ENCODE assay signal across 11 cellular contexts in the genomic region with DNA sequence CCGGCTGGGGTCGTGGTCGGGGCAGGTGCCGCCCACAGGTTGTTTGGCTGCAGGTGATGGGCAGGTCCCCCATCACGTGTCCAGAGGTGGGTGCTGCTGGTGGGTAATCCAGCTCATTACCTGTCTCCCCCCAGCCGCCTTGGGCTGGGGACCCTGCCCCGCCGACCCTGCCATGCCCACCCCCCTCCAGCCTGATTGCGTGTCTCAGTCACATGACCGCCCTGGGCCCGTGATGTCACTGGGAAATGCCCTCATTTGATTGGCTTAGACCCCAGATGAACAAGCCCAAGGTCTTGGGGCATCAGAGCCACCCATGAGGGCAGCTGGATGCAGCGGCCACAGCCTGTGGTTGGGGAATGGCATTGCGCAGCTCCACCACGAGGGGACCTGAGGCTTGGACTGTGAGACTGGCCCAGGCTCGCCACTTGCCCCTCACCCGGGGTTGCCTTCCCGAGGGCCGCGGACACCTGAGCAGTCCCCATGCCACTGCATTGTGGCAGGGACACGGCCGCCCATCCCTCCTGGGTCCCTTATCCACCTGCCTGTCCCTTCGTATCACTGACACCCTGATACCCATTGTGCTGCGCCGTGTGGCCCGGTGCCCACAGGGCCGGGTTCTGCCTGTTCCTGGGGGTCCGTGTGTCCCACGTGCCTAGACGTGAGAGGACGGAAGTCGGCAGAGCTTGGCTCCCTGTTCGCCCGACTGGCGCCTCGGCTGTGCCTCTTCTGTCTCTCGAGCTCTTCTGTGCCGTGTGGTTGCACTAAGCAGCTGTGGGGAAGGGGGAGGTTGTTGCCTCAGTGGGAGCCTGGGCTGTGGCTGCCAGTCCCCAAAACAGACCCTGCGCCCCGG.
DNase-seq lines count a peak whose midpoint lies in the region; ATAC-seq and TF ChIP-seq lines count a peak whose summit lies in the region.
"Had no signal": no experiment of that assay in that cellular context is flagged by ENCODE, and none has a peak within 500 bp of the region (broad histone marks: within the 10 kb centered on the region; RNA-seq: fewer than 3 reads in every experiment).

No MANE protein-coding gene starts in this region.

- H3K9me3 ChIP-seq in right atrium auricular region (no peaks in the 10 kb centered on the region), lower lobe of right lung (no peaks in the 10 kb centered on the region)
- H3K9me3 ChIP-seq: SJCRH30, uterus had no signal

- intact Hi-C loops in Right ventricle myocardium inferior (cut with DNase I) (no loop called here), lower lobe of right lung (cut with DNase I) (no loop called here)

- peak overlapping the region in 1 of 2 donors; percentile 88 for H3K27ac Mint-ChIP-seq in activated naive CD4-positive, alpha-beta T cell treated with anti-CD3 and anti-CD28 coated beads, Interleukin-2, amount 50 U/mL, for 72 hours

- H3K4me3 ChIP-seq in right atrium auricular region (peak overlapping the region in 1 of 2 donors; percentile 6), lower lobe of right lung (no peak overlapping the region)
- H3K4me3 ChIP-seq: SJCRH30, uterus had no signal

- H3K36me3 ChIP-seq in right atrium auricular region (no peaks in the 10 kb centered on the region), lower lobe of right lung (no peaks in the 10 kb centered on the region)
- H3K36me3 ChIP-seq: SJCRH30, uterus had no signal

- H3K4me1 ChIP-seq in right atrium auricular region, result peaks cover 0 to 20% of the 10 kb centered on the region in 2 donors
- H3K4me1 ChIP-seq in lower lobe of right lung, result peaks cover 23% of the 10 kb centered on the region
- H3K4me1 ChIP-seq: parathyroid adenoma, SJCRH30, uterus had no signal

- no peaks in the 10 kb centered on the region for H3K36me3 Mint-ChIP-seq in activated naive CD4-positive, alpha-beta T cell treated with anti-CD3 and anti-CD28 coated beads, Interleukin-2, amount 50 U/mL, for 72 hours

- no peak overlapping the region for H3K27ac ChIP-seq in right atrium auricular region
- peak overlapping the region; percentile 85 for H3K27ac ChIP-seq in lower lobe of right lung
- H3K27ac ChIP-seq: parathyroid adenoma, SJCRH30, uterus had no signal

- ATAC-seq in Right ventricle myocardium inferior, result no peak
- peak; percentile 52 to 62 for ATAC-seq in activated naive CD4-positive, alpha-beta T cell treated with anti-CD3 and anti-CD28 coated beads, Interleukin-2, amount 50 U/mL, for 72 hours
- ATAC-seq in lower lobe of right lung, result no peak
- no peak for ATAC-seq in GM19324 (IDR thresholded peaks at IDR 0.05; ENCODE audit: low FRiP score, unreplicated experiment)
- no peak for ATAC-seq in GM19023 (IDR thresholded peaks at IDR 0.05; ENCODE audit: unreplicated experiment)
- ATAC-seq in GM18519 (IDR thresholded peaks at IDR 0.05; ENCODE audit: low FRiP score, unreplicated experiment), result no peak

- peaks cover 0 to under 1% of the 10 kb centered on the region in 2 donors for H3K9me3 Mint-ChIP-seq in activated naive CD4-positive, alpha-beta T cell treated with anti-CD3 and anti-CD28 coated beads, Interleukin-2, amount 50 U/mL, for 72 hours

- DNase-seq in Right ventricle myocardium inferior (ENCODE audit: missing footprints), result peak; percentile 53
- no peak for DNase-seq in right atrium auricular region (ENCODE audit: low spot score)
- DNase-seq in activated naive CD4-positive, alpha-beta T cell treated with anti-CD3 and anti-CD28 coated beads, Interleukin-2, amount 50 U/mL, for 72 hours (ENCODE audit: low spot score in 2 of 2), result no peak
- peak; percentile 52 for DNase-seq in lower lobe of right lung
- DNase-seq in GM13976 (ENCODE audit: low spot score), result no peak
- DNase-seq: SJCRH30, uterus had no signal

- H3K27me3 ChIP-seq in right atrium auricular region, result no peaks in the 10 kb centered on the region
- no peaks in the 10 kb centered on the region for H3K27me3 ChIP-seq in lower lobe of right lung (ENCODE audit: low read depth)
- H3K27me3 ChIP-seq: uterus had no signal

- TF ChIP-seq CTCF in right atrium auricular region (IDR thresholded peaks at IDR 0.05) (no peak), lower lobe of right lung (IDR thresholded peaks at IDR 0.05) (no peak), GM13976 (IDR thresholded peaks at IDR 0.05; ENCODE audit: borderline replicate concordance, control extremely low read depth, extremely low read depth, insufficient read depth, missing control alignments) (no peak)

- in situ Hi-C loops in GM13976 (cut with MboI; ENCODE audit: low sequenced_read_pairs, unreplicated experiment), result no loop called here

Comparison
In these comparisons a context has a peak if more than half of its experiments do, and no peak if none do; other contexts are left out.
1. DNase-seq: peak in Right ventricle myocardium inferior (single experiment) and lower lobe of right lung (single experiment); none in right atrium auricular region (single experiment), activated naive CD4-positive, alpha-beta T cell treated with anti-CD3 and anti-CD28 coated beads, Interleukin-2, amount 50 U/mL, for 72 hours (0 of 2) and GM13976 (single experiment).
2. ATAC-seq: peak in activated naive CD4-positive, alpha-beta T cell treated with anti-CD3 and anti-CD28 coated beads, Interleukin-2, amount 50 U/mL, for 72 hours (2 of 2); none in Right ventricle myocardium inferior (single experiment), lower lobe of right lung (0 of 2), GM19324 (single experiment), GM19023 (single experiment) and GM18519 (single experiment).